Comparison of ENCODE assay signal across 20 cellular contexts in the genomic region with DNA sequence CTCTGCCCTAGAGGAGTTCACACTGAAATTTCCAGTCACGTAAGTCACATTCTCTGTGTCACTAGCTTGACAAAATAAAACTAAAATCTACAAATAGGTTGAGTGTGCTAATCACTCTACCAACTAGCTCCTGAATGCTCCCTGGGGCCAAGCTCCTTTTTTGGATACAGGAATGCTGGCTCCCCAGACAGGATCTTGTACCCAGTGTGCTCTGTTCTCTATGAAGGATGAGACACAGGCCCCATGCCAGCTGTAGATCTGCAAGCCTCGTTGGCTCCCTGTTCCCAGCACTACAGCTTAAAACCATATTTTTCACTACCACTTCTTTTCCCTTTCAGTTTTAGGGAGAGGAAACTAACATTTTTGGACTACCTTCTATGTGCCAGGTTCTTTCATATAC. TPM values are rescaled to one million over a fixed set of nuclear protein-coding genes. Genes with fewer than 3 reads are reported as not detected.
DNase-seq lines count a peak whose midpoint lies in the region; ATAC-seq and TF ChIP-seq lines count a peak whose summit lies in the region.
"Had no signal": no experiment of that assay in that cellular context is flagged by ENCODE, and none has a peak within 500 bp of the region (broad histone marks: within the 10 kb centered on the region; RNA-seq: fewer than 3 reads in every experiment).

No MANE protein-coding gene starts in this region.

- peaks cover 10% of the 10 kb centered on the region for H3K36me3 ChIP-seq in OCI-LY7 (ENCODE audit: insufficient read depth, low read length)
- no peaks in the 10 kb centered on the region for H3K36me3 ChIP-seq in heart left ventricle
- peaks cover 0 to 2% of the 10 kb centered on the region in 2 donors for H3K36me3 ChIP-seq in neuronal stem cell (replicated peaks in 1 of 2; ENCODE audit: control insufficient read depth in 2 of 2, insufficient read depth in 2 of 2, low read length in 2 of 2)
- H3K36me3 ChIP-seq: BLaER1 had no signal

- no peak overlapping the region for H2BK120ac ChIP-seq in neuronal stem cell (ENCODE audit: low read depth, low read length)

- H2AFZ ChIP-seq in OCI-LY7 (ENCODE audit: low read length) (peak overlapping the region; percentile 55; the same call in 1 of the 2 replicates), neuronal stem cell (ENCODE audit: low read length) (peak overlapping the region; percentile 50)

- no peak for TF ChIP-seq CTCF in OCI-LY7 (conservative IDR thresholded peaks at IDR 0.05; ENCODE audit: low read length)
- no peak for TF ChIP-seq CTCF in heart left ventricle (IDR thresholded peaks at IDR 0.05)

- no peak overlapping the region for H3K18ac ChIP-seq in neuronal stem cell (ENCODE audit: low read length)

- H3K23ac ChIP-seq in neuronal stem cell (ENCODE audit: low read depth, low read length, poor library complexity) = no peak overlapping the region

- H2AK5ac ChIP-seq in neuronal stem cell (ENCODE audit: low read depth, low read length) = no peak overlapping the region

- peaks cover 16% of the 10 kb centered on the region for H3K79me2 ChIP-seq in OCI-LY7 (ENCODE audit: insufficient read depth, low read depth, low read length)

- H3K14ac ChIP-seq in neuronal stem cell (ENCODE audit: low read length) = no peak overlapping the region

- no peak overlapping the region for H2BK15ac ChIP-seq in neuronal stem cell (ENCODE audit: low read length)

- peaks cover 4% of the 10 kb centered on the region for H3K4me1 ChIP-seq in OCI-LY7 (ENCODE audit: insufficient read depth, low read length, poor library complexity, severe bottlenecking)
- H3K4me1 ChIP-seq in heart left ventricle = peaks cover 0 to 22% (median 5%) of the 10 kb centered on the region in 12 donors
- H3K4me1 ChIP-seq in neuronal stem cell (ENCODE audit: control insufficient read depth in 2 of 2, insufficient read depth in 1 of 2, low read depth in 1 of 2, low read length in 2 of 2) = peaks cover 0 to 2% of the 10 kb centered on the region in 2 donors

- peaks cover 8% of the 10 kb centered on the region for H4K20me1 ChIP-seq in OCI-LY7 (ENCODE audit: insufficient read depth, low read length)

- ATAC-seq in heart left ventricle (peak; percentile 31 to 66 (median 52)), GM18519 (IDR thresholded peaks at IDR 0.05; ENCODE audit: low FRiP score, unreplicated experiment) (no peak), HG02970 (IDR thresholded peaks at IDR 0.05; ENCODE audit: low FRiP score, unreplicated experiment) (no peak), GM18868 (IDR thresholded peaks at IDR 0.05; ENCODE audit: unreplicated experiment) (no peak)
- ATAC-seq: esophagus mucosa, left colon had no signal

- no peaks in the 10 kb centered on the region for H3K9me2 ChIP-seq in OCI-LY7 (ENCODE audit: insufficient read depth, low read length)

- H4K91ac ChIP-seq in neuronal stem cell (ENCODE audit: low read depth, low read length, poor library complexity) = no peak overlapping the region

- H3K4me2 ChIP-seq in OCI-LY7 (ENCODE audit: low read length) (no peak overlapping the region), neuronal stem cell (ENCODE audit: insufficient read depth, low read length, poor library complexity, severe bottlenecking) (no peak overlapping the region)
- H3K4me2 ChIP-seq: BLaER1 had no signal

- H3K9ac ChIP-seq in neuronal stem cell (ENCODE audit: low read depth, low read length, poor library complexity) = no peak overlapping the region
- H3K9ac ChIP-seq: BLaER1 had no signal

- CTCF ChIA-PET in OCI-LY7 (lab: Charles Lee; ENCODE audit: unreplicated experiment) = interaction anchor here (0.6 kb wide), 1 partner anchor 449 kb away, joined by 3 read pairs; no protein-coding TSS in a partner anchor

- POLR2A ChIA-PET in OCI-LY7 (lab: Charles Lee) = interaction anchor here (1.0 to 1.2 kb wide), 4 partner anchors 9 to 80 kb away, joined by 3 to 5 read pairs (median 4); partner anchors contain the start of gene ZNF143

- no peak overlapping the region for H3K4ac ChIP-seq in neuronal stem cell (ENCODE audit: low read length)

- no peak overlapping the region for H3K4me3 ChIP-seq in OCI-LY7 (ENCODE audit: low read depth, low read length, poor library complexity, severe bottlenecking)
- no peak overlapping the region for H3K4me3 ChIP-seq in heart left ventricle
- H3K4me3 ChIP-seq in neuronal stem cell (ENCODE audit: low read length in 2 of 2) = no peak overlapping the region
- H3K4me3 ChIP-seq: BLaER1, HAP-1 had no signal

- no TSS peak for BruUV-seq in OCI-LY7 (replicated peaks; lab: Mats Ljungman, UMichigan)

- H3K27ac ChIP-seq in OCI-LY7 (ENCODE audit: low read depth, low read length, poor library complexity, severe bottlenecking) (no peak overlapping the region), heart left ventricle (peak overlapping the region in 11 of 12 donors; percentile 19 to 87 (median 70)), neuronal stem cell (replicated peaks; ENCODE audit: low read length) (no peak overlapping the region)
- H3K27ac ChIP-seq: BLaER1 had no signal

- H3K9me3 ChIP-seq in OCI-LY7 (ENCODE audit: low read length) (no peaks in the 10 kb centered on the region), heart left ventricle (no peaks in the 10 kb centered on the region), neuronal stem cell (replicated peaks in 1 of 2; ENCODE audit: control insufficient read depth in 2 of 2, insufficient read depth in 1 of 2, low read depth in 1 of 2, low read length in 2 of 2) (peaks cover 0 to 6% of the 10 kb centered on the region in 2 donors)
- H3K9me3 ChIP-seq: BLaER1, HAP-1 had no signal

- WGBS in heart left ventricle, 4 donors = 29 to 39% (median 35%) methylated on average over 2 of the region's 2 CpGs
- no CpG with 5 or more reads among the region's 2 CpGs for whole genome bisulfite sequencing in neuronal stem cell (ENCODE audit: extremely low coverage in 2 of 2, insufficient read length in 2 of 2, insufficient replicate concordance in 1 of 2), 2 donors

- peaks cover 12% of the 10 kb centered on the region for H3K79me1 ChIP-seq in neuronal stem cell (ENCODE audit: low read depth, low read length)

- no peak overlapping the region for H2BK12ac ChIP-seq in neuronal stem cell (ENCODE audit: low read length)

- intact Hi-C loops in OCI-LY7 (cut with micrococcal nuclease; ENCODE audit: unreplicated experiment) (loop anchor here (10.0 kb wide), 2 partner anchors 234 to 934 kb away; no protein-coding TSS in a partner anchor), heart left ventricle (cut with DNase I) (loop anchor here in 4 of 10 donors (10.0 kb wide), 2 partner anchors 116 to 176 kb away; partner anchors contain the start of gene DENND5A (in 3 of the 4))

- H3K27me3 ChIP-seq in heart left ventricle (no peaks in the 10 kb centered on the region), neuronal stem cell (ENCODE audit: control insufficient read depth in 3 of 3, insufficient read depth in 3 of 3, low read depth in 1 of 3, low read length in 3 of 3) (no peaks in the 10 kb centered on the region)
- H3K27me3 ChIP-seq: BLaER1 had no signal

- no peak overlapping the region for H4K8ac ChIP-seq in neuronal stem cell (ENCODE audit: low read depth, low read length)

- no peak for TF ChIP-seq POLR2A in heart left ventricle (IDR thresholded peaks at IDR 0.05)

- DNase-seq in EH (ENCODE audit: low read depth) = peak; percentile 51
- DNase-seq in OCI-LY7 (ENCODE audit: low spot score) = no peak
- peak in 4 of 5 donors; percentile 27 to 67 (median 61) for DNase-seq in heart left ventricle
- DNase-seq in neuronal stem cell (ENCODE audit: low spot score) = no peak
- no peak for DNase-seq in NCI-H1092 treated with DMSO at 0.1 percent for 48 hours (lab: John Stamatoyannopoulos, UW)
- DNase-seq: activated CD4-positive, CD25-positive, alpha-beta regulatory T cell treated with anti-CD3 and anti-CD28 coated beads, Interleukin-2, amount 50 U/mL, for 72 hours; dermis blood vessel endothelial cell; DMS53; left colon; naive B cell; NCI-H1105; NCI-H2171 treated with DMSO at 0.1 percent for 48 hours; substantia nigra; T-helper 2 cell had no signal

- H2BK5ac ChIP-seq in neuronal stem cell (ENCODE audit: low read length) = no peak overlapping the region

RNA-seq across cellular contexts. Expression of gene IPO7, which starts 3.7 kb away (rescaled TPM):
- 88.3 and 120 TPM in 2 replicates for total RNA-seq in OCI-LY7 (2014; rRNA removed; shearing (Covaris generic))
- total RNA-seq in OCI-LY7 (2022) (150 and 160 TPM in 2 replicates), heart left ventricle (100 to 1,000 TPM in 8 of 9 donors, 10 to 100 TPM in 1; 71.7 to 200 (median 141) TPM)
- 100 to 1,000 TPM in 1 of 2 donors, 10 to 100 TPM in 1; 25.6 to 150 TPM for polyA plus RNA-seq in heart left ventricle
- polyA plus RNA-seq in neuronal stem cell (2013, experiment 1 of 2) = 90.9 TPM
- 92.6 TPM for polyA plus RNA-seq in neuronal stem cell (2013, experiment 2 of 2)

Comparison
In these comparisons a context has a peak if more than half of its experiments do, and no peak if none do; other contexts are left out.
1. DNase-seq: peak in EH (single experiment) and heart left ventricle (4 of 5); none in OCI-LY7 (single experiment), neuronal stem cell (single experiment) and NCI-H1092 treated with DMSO at 0.1 percent for 48 hours (single experiment).
2. H3K27ac ChIP-seq: peak in heart left ventricle (11 of 12); none in OCI-LY7 (single experiment) and neuronal stem cell (single experiment).
3. ATAC-seq: peak in heart left ventricle (4 of 4); none in GM18519 (single experiment), HG02970 (single experiment) and GM18868 (single experiment).